In the genomic region with DNA sequence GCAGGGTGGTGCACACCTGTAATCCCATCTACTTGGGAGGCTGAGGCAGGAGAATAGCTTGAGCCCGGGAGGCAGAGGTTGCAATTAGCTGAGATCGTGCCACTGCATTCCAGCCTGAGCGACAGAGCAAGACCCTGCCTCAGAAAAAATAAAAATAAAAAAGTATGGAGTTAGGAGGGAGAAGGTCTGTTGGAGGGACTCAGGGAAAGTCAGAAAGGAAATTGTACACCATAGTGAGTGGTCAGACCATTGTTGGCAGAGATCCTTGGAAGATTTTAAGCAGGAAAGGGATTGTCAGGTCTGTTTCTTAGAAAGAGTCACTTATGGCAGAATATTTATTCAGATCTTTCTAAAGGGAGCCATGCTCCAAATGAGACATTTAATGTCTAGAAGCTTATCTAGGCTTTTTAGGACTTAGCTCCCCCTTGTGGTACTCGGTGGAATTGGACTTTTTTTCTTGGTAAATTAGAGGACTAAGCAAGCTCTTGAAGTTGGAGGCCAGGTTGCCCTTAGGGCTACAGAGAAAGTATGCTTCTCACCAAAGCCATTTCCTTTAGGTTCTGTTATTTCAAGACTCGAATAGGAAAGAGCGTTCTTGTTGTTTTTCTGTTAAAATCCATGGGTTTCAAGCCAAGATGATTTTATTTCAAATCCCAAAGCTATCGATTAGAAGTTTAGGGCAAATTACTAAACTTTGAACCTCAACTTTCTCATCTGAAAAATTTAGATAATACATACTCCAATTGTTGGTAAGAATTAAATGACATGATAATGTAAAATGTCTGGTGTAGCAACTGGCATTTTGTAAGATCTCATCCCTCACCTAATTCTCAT, we compare ENCODE assay signal across 8 cellular contexts. TPM values are rescaled to one million over a fixed set of nuclear protein-coding genes. Genes with fewer than 3 reads are reported as not detected.
DNase-seq lines count a peak whose midpoint lies in the region; ATAC-seq, FAIRE-seq and TF ChIP-seq lines count a peak whose summit lies in the region.

No MANE protein-coding gene starts in this region.

- CTCF ChIA-PET in A549 (lab: Yijun Ruan, JAX), result interaction anchor here (0.6 to 8.4 kb wide), 22 partner anchors 9 to 1840 kb away, joined by 3 to 99 read pairs (median 4); a partner anchor contains a TSS

- H3K4me3 ChIP-seq in A549, result no peak overlapping the region
- no peak overlapping the region for H3K4me3 ChIP-seq in body of pancreas

- no peak overlapping the region for H3K27ac ChIP-seq in A549
- no peak overlapping the region for H3K27ac ChIP-seq in body of pancreas

- no peak overlapping the region for H3K4me2 ChIP-seq in A549

- POLR2A ChIA-PET in A549 (lab: Yijun Ruan, JAX), result interaction anchor here (1.0 to 1.7 kb wide), 3 partner anchors 9 to 169 kb away, joined by 5 to 16 read pairs (median 8); a partner anchor contains a TSS

- H3K27me3 ChIP-seq in body of pancreas, result no peaks in the 10 kb centered on the region

- TF ChIP-seq CTCF in A549 (IDR thresholded peaks at IDR 0.05) (peak; percentile 93), GM13976 (IDR thresholded peaks at IDR 0.05; ENCODE audit: borderline replicate concordance, control extremely low read depth, extremely low read depth, insufficient read depth, missing control alignments) (peak; percentile 82), body of pancreas (IDR thresholded peaks at IDR 0.05) (peak; percentile 73 to 91 (median 85))

- 28% methylated on average over 7 of the region's 7 CpGs for WGBS in A549 (ENCODE audit: missing lambda C conversion rate)
- WGBS in body of pancreas, 2 donors, result 34 to 45% methylated on average over 7 of the region's 7 CpGs

- intact Hi-C loops in body of pancreas (cut with DNase I), result loop anchor here (5.0 kb wide), 1 partner anchor 172 kb away; no protein-coding TSS in a partner anchor

- TF ChIP-seq POLR2A in A549 (IDR thresholded peaks at IDR 0.05; ENCODE audit: low read length) (no peak), body of pancreas (IDR thresholded peaks at IDR 0.05) (no peak)

- peaks cover 6 to 8% of the 10 kb centered on the region in 2 donors for H3K36me3 ChIP-seq in body of pancreas (replicated peaks in 1 of 2; ENCODE audit: insufficient read depth in 1 of 2, low read depth in 2 of 2)

- ATAC-seq in A549 (peak; percentile 87 to 95), HG02970 (IDR thresholded peaks at IDR 0.05; ENCODE audit: low FRiP score, unreplicated experiment) (peak; percentile 62), body of pancreas (peak; percentile 83)

- TF ChIP-seq EP300 in A549 (IDR thresholded peaks at IDR 0.05), result no peak

- FAIRE-seq in A549 (lab: Jason Lieb, UNC), result peak; percentile 59

- in situ Hi-C loops in GM13976 (cut with MboI; ENCODE audit: low sequenced_read_pairs, unreplicated experiment), result loop anchor here (5.0 kb wide), 1 partner anchor 167 kb away; no protein-coding TSS in a partner anchor

- no peaks in the 10 kb centered on the region for H3K4me1 ChIP-seq in A549
- no peaks in the 10 kb centered on the region for H3K4me1 ChIP-seq in body of pancreas

- H3K9me3 ChIP-seq in A549 (no peaks in the 10 kb centered on the region), body of pancreas (no peaks in the 10 kb centered on the region)

- DNase-seq in A549 (ENCODE audit: low read depth in 1 of 2, low spot score in 1 of 2) (peak; percentile 71 to 89), GM13976 (ENCODE audit: low spot score) (peak; percentile 65), NCI-H187 treated with DMSO at 0.1 percent for 48 hours (lab: John Stamatoyannopoulos, UW) (peak; percentile 25), T-helper 1 cell (peak in 4 of 5 donors; percentile 33 to 80 (median 71)), body of pancreas (peak; percentile 71 to 87 (median 78)), iPS-NIHi11 (ENCODE audit: low spot score) (peak; percentile 74)
- DNase-seq in stimulated activated CD4-positive, alpha-beta T cell treated with anti-CD3 and anti-CD28 coated beads, Interleukin-1b, Interleukin-23, amount 100 ng/mL, for 24 hours (ENCODE audit: low read depth in 4 of 4, low spot score in 1 of 4), result peak in 3 of 4 experiments; percentile 43 to 63 (median 62)

- peak; percentile 81 for TF ChIP-seq RAD21 in A549 (conservative IDR thresholded peaks at IDR 0.05 in 1 of 2, IDR thresholded peaks at IDR 0.05 in 1 of 2)

TF ChIP-seq in A549, 52 proteins besides CTCF, POLR2A, EP300 and RAD21:
- no peak for TF ChIP-seq ZC3H11A (IDR thresholded peaks at IDR 0.05)
- TF ChIP-seq SMC3 (IDR thresholded peaks at IDR 0.05), result peak; percentile 89
TF ChIP-seq in A549: peak in this region for 1.

RNA-seq across cellular contexts. Expression of a gene that starts 16.5 kb away (rescaled TPM):
- polyA plus RNA-seq in A549 (2011; rRNA removed) (39.2 and 40.3 TPM in 2 replicates), A549 (2017; fragmentation: RNase III; extraction: RNeasy Plus Mini Kit Qiagen cat#74134 plus additional on column Dnase treatment) (16.4 to 17.5 TPM (median 17.2 TPM) in 3 replicates)
- polyA plus RNA-seq in A549 (2012; cell fraction: cytosol; rRNA removed), result 24.9 and 26.9 TPM in 2 replicates
- 106 and 114 TPM in 2 replicates for polyA plus RNA-seq in A549 (2012; cell fraction: nucleus; rRNA removed)
- 25.3 and 31.3 TPM in 2 replicates for polyA minus RNA-seq in A549 (2011; rRNA and poly(A)+ RNA removed)
- 10 to 100 TPM; 32.2 to 44.8 TPM for total RNA-seq in body of pancreas

RNA-seq across cellular contexts. Expression of a gene that starts 44.7 kb away (rescaled TPM):
- polyA plus RNA-seq in A549 (2011; rRNA removed) (16.0 and 21.7 TPM in 2 replicates), A549 (2017; fragmentation: RNase III; extraction: RNeasy Plus Mini Kit Qiagen cat#74134 plus additional on column Dnase treatment) (11.7 to 13.0 TPM (median 12.1 TPM) in 3 replicates)
- 4.2 TPM in 2 replicates for polyA plus RNA-seq in A549 (2012; cell fraction: cytosol; rRNA removed)
- 3.1 and 6.2 TPM in 2 replicates for polyA plus RNA-seq in A549 (2012; cell fraction: nucleus; rRNA removed)
- 2.9 and 5.4 TPM in 2 replicates for polyA minus RNA-seq in A549 (2011; rRNA and poly(A)+ RNA removed)
- total RNA-seq in body of pancreas, result 10 to 100 TPM in 1 of 2 donors, under 1 TPM in 1; 0.99 to 15.8 TPM

Comparison
In these comparisons a context has a peak if more than half of its experiments do, and no peak if none do; other contexts are left out.
1. DNase-seq: peak in every context shown above with its lines; median percentile 80 in A549; 78 in body of pancreas; 74 in iPS-NIHi11; 71 in T-helper 1 cell; 65 in GM13976; 62 in stimulated activated CD4-positive, alpha-beta T cell treated with anti-CD3 and anti-CD28 coated beads, Interleukin-1b, Interleukin-23, amount 100 ng/mL, for 24 hours; 25 in NCI-H187 treated with DMSO at 0.1 percent for 48 hours.